In genomic region chr11:33699515-33700424, GRCh38 we compare ENCODE assay signal across 1 cellular context.
A peak's percentile ranks its signal among the peaks of the same experiment; 100 is the strongest.
TF ChIP-seq lines count a peak whose summit lies in the region.

No MANE protein-coding gene starts in this region.

TF ChIP-seq in K562, 482 proteins besides CTCF, POLR2A, EP300 and RAD21 (continued from another document):
- 0 out of 2 replicates have a peak, but pooled peaks have one; percentile 4 for TF ChIP-seq MAFF (IDR thresholded peaks at IDR 0.05; ENCODE audit: low read length)
- TF ChIP-seq PRDM10 (IDR thresholded peaks at IDR 0.05; ENCODE audit: partially characterized antibody) = peak; percentile 44
- TF ChIP-seq RBBP5 (IDR thresholded peaks at IDR 0.05; ENCODE audit: borderline replicate concordance, insufficient read depth, low read length, poor library complexity, severe bottlenecking) = peak; percentile 2
- TF ChIP-seq CEBPB (tag; IDR thresholded peaks at IDR 0.05) = peak; percentile 73
- 0 out of 2 replicates have a peak, but pooled peaks have one; percentile 18 for TF ChIP-seq DPF2 (IDR thresholded peaks at IDR 0.05)
- TF ChIP-seq USF1 (CRISPR knock-in tag; IDR thresholded peaks at IDR 0.05) = peak; percentile 44
- TF ChIP-seq SMARCE1 (IDR thresholded peaks at IDR 0.05) = no peak
- peak; percentile 24; the same call in 1 of the 2 replicates for TF ChIP-seq NFE2 (IDR thresholded peaks at IDR 0.05; ENCODE audit: low read depth)
TF ChIP-seq in K562: peak in this region for 10.
